Comparison of ENCODE assay signal across 8 cellular contexts in genomic region chr1:18875107-18875795, GRCh38. TPM values are rescaled to one million over a fixed set of nuclear protein-coding genes. Genes with fewer than 3 reads are reported as not detected.
DNase-seq lines count a peak whose midpoint lies in the region; ATAC-seq, FAIRE-seq and TF ChIP-seq lines count a peak whose summit lies in the region.

No MANE protein-coding gene starts in this region.

- no peak for FAIRE-seq in D721Med (lab: Jason Lieb, UNC)

- TF ChIP-seq CTCF in D721Med (IDR thresholded peaks at IDR 0.05; ENCODE audit: insufficient read depth, missing control alignments), result peak; percentile 90
- peak; percentile 82 for TF ChIP-seq CTCF in foreskin keratinocyte (conservative IDR thresholded peaks at IDR 0.05)

- no peaks in the 10 kb centered on the region for H3K27me3 ChIP-seq in foreskin keratinocyte

- peak; percentile 72 for ATAC-seq in foreskin keratinocyte
- no peak for ATAC-seq in HG02642 (IDR thresholded peaks at IDR 0.05; ENCODE audit: poor library complexity, unreplicated experiment)

- DNase-seq in D721Med (ENCODE audit: insufficient read length, low spot score) (peak; percentile 84), KG1 (lab: John Stamatoyannopoulos, UW) (peak; percentile 30), SHP77 (lab: John Stamatoyannopoulos, UW) (peak; percentile 61 to 77), foreskin keratinocyte (peak in 1 of 2 donors; percentile 41), nucleus accumbens (lab: John Stamatoyannopoulos, UW) (peak in 52 of 56 donors; percentile 9 to 86 (median 56)), substantia nigra (lab: John Stamatoyannopoulos, UW) (peak in 48 of 49 donors; percentile 15 to 83 (median 64))
- peak; percentile 41 for DNase-seq in activated T-helper 9 cell treated with anti-CD3 and anti-CD28 coated beads, Interleukin-2, amount 50 U/mL, for 16 hours (ENCODE audit: low read depth)

- no peaks in the 10 kb centered on the region for H3K4me1 ChIP-seq in foreskin keratinocyte

- H3K27ac ChIP-seq in foreskin keratinocyte (no peak overlapping the region), substantia nigra (ENCODE audit: low read depth, low read length, poor library complexity, severe bottlenecking) (no peak overlapping the region)

RNA-seq across cellular contexts. Expression of gene TAS1R2, which starts 15.8 kb away (rescaled TPM):
- not detected in 2 replicates for total RNA-seq in foreskin keratinocyte
- polyA plus RNA-seq in foreskin keratinocyte, result not detected in 2 replicates

RNA-seq across cellular contexts. Expression of gene ALDH4A1, which starts 27.1 kb away (rescaled TPM):
- total RNA-seq in foreskin keratinocyte, result 26.7 and 33.2 TPM in 2 replicates
- 26.3 and 32.6 TPM in 2 replicates for polyA plus RNA-seq in foreskin keratinocyte
